ENCODE assay signal across 25 cellular contexts in genomic region chr22:47132428-47132825, GRCh38.
"Had no signal": no experiment of that assay in that cellular context is flagged by ENCODE, and none has a peak within 500 bp of the region (broad histone marks: within the 10 kb centered on the region; RNA-seq: fewer than 3 reads in every experiment).

No MANE protein-coding gene starts in this region.

- H3K27ac Mint-ChIP-seq: activated B cell treated with CpG ODN at 0.5 μM for 24 hours; activated CD4-positive, alpha-beta T cell treated with anti-CD3 and anti-CD28 coated beads, Interleukin-2, amount 10 ng/mL, durations not matched to agents 24 days and 14 days; activated naive CD8-positive, alpha-beta T cell treated with anti-CD3 and anti-CD28 coated beads, Interleukin-2, amount 10 ng/mL, durations not matched to agents 7 days and 5 days; T-helper 17 cell had no signal

- H3K36me3 Mint-ChIP-seq: activated naive CD8-positive, alpha-beta T cell treated with anti-CD3 and anti-CD28 coated beads, Interleukin-2, amount 10 ng/mL, durations not matched to agents 7 days and 5 days had no signal

- H3K27me3 ChIP-seq: adrenal gland, Peyer's patch had no signal

- H3K36me3 ChIP-seq: adrenal gland, Peyer's patch had no signal

- H3K4me1 ChIP-seq: adrenal gland had no signal

- H3K4me3 ChIP-seq: adrenal gland, Peyer's patch had no signal

- ATAC-seq: T-helper 17 cell had no signal

- DNase-seq: activated B cell treated with CpG ODN at 0.5 μM for 24 hours; activated CD4-positive, alpha-beta T cell treated with anti-CD3 and anti-CD28 coated beads for 1 hour; activated CD4-positive, alpha-beta T cell treated with anti-CD3 and anti-CD28 coated beads, Interleukin-2, amount 10 ng/mL, durations not matched to agents 24 days and 14 days; activated CD4-positive, alpha-beta T cell treated with anti-CD3 and anti-CD28 coated beads, Interleukin-2, amount 50 U/mL, for 48 hours; activated naive CD4-positive, alpha-beta T cell treated with anti-CD3 and anti-CD28 coated beads, Interleukin-2, amount 50 U/mL, for 16 hours; activated naive CD8-positive, alpha-beta T cell treated with anti-CD3 and anti-CD28 coated beads, Interleukin-2, amount 10 ng/mL, durations not matched to agents 7 days and 5 days; activated T-cell treated with anti-CD3 and anti-CD28 coated beads for 4 hours; adrenal gland; anterior cingulate cortex; caudate nucleus; MM.1S; NCI-H1105 treated with DMSO at 0.1 percent for 48 hours; NCI-H1436 treated with DMSO at 0.1 percent for 48 hours; NCI-H187; NCI-H2081; NCI-H510A treated with DMSO at 0.1 percent for 48 hours; NCI-H69; NK-92 treated with Interleukin-12 subunit alpha and Interleukin-12 subunit beta, amount 100 ng/mL, for 24 hours; OCI-M1; Peyer's patch; SHP77 treated with DMSO at 0.1 percent for 48 hours; T-helper 17 cell; T1000 had no signal

- H3K4me3 Mint-ChIP-seq: activated B cell treated with CpG ODN at 0.5 μM for 24 hours; activated CD4-positive, alpha-beta T cell treated with anti-CD3 and anti-CD28 coated beads, Interleukin-2, amount 10 ng/mL, durations not matched to agents 24 days and 14 days; activated naive CD8-positive, alpha-beta T cell treated with anti-CD3 and anti-CD28 coated beads, Interleukin-2, amount 10 ng/mL, durations not matched to agents 7 days and 5 days; T-helper 17 cell had no signal

- H3K27me3 Mint-ChIP-seq: activated B cell treated with CpG ODN at 0.5 μM for 24 hours; activated CD4-positive, alpha-beta T cell treated with anti-CD3 and anti-CD28 coated beads, Interleukin-2, amount 10 ng/mL, durations not matched to agents 24 days and 14 days; activated naive CD8-positive, alpha-beta T cell treated with anti-CD3 and anti-CD28 coated beads, Interleukin-2, amount 10 ng/mL, durations not matched to agents 7 days and 5 days; T-helper 17 cell had no signal

- FAIRE-seq: TTC549 had no signal

- H3K9me3 ChIP-seq: adrenal gland, Peyer's patch had no signal

- H3K9me3 Mint-ChIP-seq: activated B cell treated with CpG ODN at 0.5 μM for 24 hours; activated CD4-positive, alpha-beta T cell treated with anti-CD3 and anti-CD28 coated beads, Interleukin-2, amount 10 ng/mL, durations not matched to agents 24 days and 14 days; activated naive CD8-positive, alpha-beta T cell treated with anti-CD3 and anti-CD28 coated beads, Interleukin-2, amount 10 ng/mL, durations not matched to agents 7 days and 5 days had no signal

- H3K27ac ChIP-seq: adrenal gland, Peyer's patch, RWPE1 had no signal
